ENCODE assay signal across 17 cellular contexts in genomic region chr4:28238756-28239155, GRCh38.
"Had no signal": no experiment of that assay in that cellular context is flagged by ENCODE, and none has a peak within 500 bp of the region (broad histone marks: within the 10 kb centered on the region; RNA-seq: fewer than 3 reads in every experiment).

No MANE protein-coding gene starts in this region.

- H3K4me1 ChIP-seq: heart left ventricle, prostate gland, upper lobe of right lung had no signal

- H3K4me3 ChIP-seq: coronary artery, heart left ventricle, prostate gland, upper lobe of right lung had no signal

- H3K4me3 Mint-ChIP-seq: activated naive CD4-positive, alpha-beta T cell treated with anti-CD3 and anti-CD28 coated beads, Interleukin-2, amount 10 ng/mL, durations not matched to agents 7 days and 5 days; activated T-cell treated with anti-CD3 and anti-CD28 coated beads, Interleukin-2, amount 50 U/mL, for 4 hours; brain; central memory CD8-positive, alpha-beta T cell; memory B cell; naive thymus-derived CD4-positive, alpha-beta T cell had no signal

- H3K4me1 Mint-ChIP-seq: activated naive CD4-positive, alpha-beta T cell treated with anti-CD3 and anti-CD28 coated beads, Interleukin-2, amount 10 ng/mL, durations not matched to agents 7 days and 5 days; central memory CD8-positive, alpha-beta T cell; memory B cell; naive thymus-derived CD4-positive, alpha-beta T cell had no signal

- H3K27ac Mint-ChIP-seq: activated naive CD4-positive, alpha-beta T cell treated with anti-CD3 and anti-CD28 coated beads, Interleukin-2, amount 10 ng/mL, durations not matched to agents 7 days and 5 days; memory B cell; naive thymus-derived CD4-positive, alpha-beta T cell had no signal

- H3K36me3 ChIP-seq: heart left ventricle, prostate gland, upper lobe of right lung had no signal

- H3K36me3 Mint-ChIP-seq: activated naive CD4-positive, alpha-beta T cell treated with anti-CD3 and anti-CD28 coated beads, Interleukin-2, amount 10 ng/mL, durations not matched to agents 7 days and 5 days; brain; memory B cell; naive thymus-derived CD4-positive, alpha-beta T cell had no signal

- H3K9me3 ChIP-seq: heart left ventricle, prostate gland, upper lobe of right lung had no signal

- DNase-seq: activated CD4-positive, alpha-beta T cell treated with anti-CD3 and anti-CD28 coated beads, Interleukin-2, amount 50 U/mL, for 4 hours; activated CD8-positive, alpha-beta memory T cell treated with anti-CD3 and anti-CD28 coated beads, Interleukin-2, amount 50 U/mL, for 48 hours; activated effector memory CD4-positive, alpha-beta T cell treated with anti-CD3 and anti-CD28 coated beads, Interleukin-2, amount 50 U/mL, for 16 hours; activated naive CD4-positive, alpha-beta T cell treated with anti-CD3 and anti-CD28 coated beads, Interleukin-2, amount 10 ng/mL, durations not matched to agents 7 days and 5 days; activated T-cell treated with anti-CD3 and anti-CD28 coated beads, Interleukin-2, amount 50 U/mL, for 4 hours; heart left ventricle; left ventricle myocardium superior; naive thymus-derived CD4-positive, alpha-beta T cell; stimulated activated CD4-positive, alpha-beta T cell treated with anti-CD3 and anti-CD28 coated beads, Interleukin-4, amount 100 ng/mL, for 24 hours; stimulated activated naive CD8-positive, alpha-beta T cell treated with anti-CD3 and anti-CD28 coated beads, Interleukin-15, Interleukin-2, amounts not matched to agents 100 U/mL and 50 U/mL, for 24 hours; T-helper 9 cell; upper lobe of right lung had no signal

- H3K9me3 Mint-ChIP-seq: brain, memory B cell had no signal

- H3K27ac ChIP-seq: coronary artery, heart left ventricle, prostate gland, upper lobe of right lung had no signal

- H3K27me3 Mint-ChIP-seq: activated naive CD4-positive, alpha-beta T cell treated with anti-CD3 and anti-CD28 coated beads, Interleukin-2, amount 10 ng/mL, durations not matched to agents 7 days and 5 days; central memory CD8-positive, alpha-beta T cell; memory B cell; naive thymus-derived CD4-positive, alpha-beta T cell had no signal

- H3K27me3 ChIP-seq: heart left ventricle, upper lobe of right lung had no signal
